1 cellular context compared by ENCODE assay signal in genomic region chr11:102451041-102451692, GRCh38.
TF ChIP-seq lines count a peak whose summit lies in the region.

No MANE protein-coding gene starts in this region.

TF ChIP-seq in H1, 55 proteins besides CTCF, POLR2A, EP300 and RAD21:
- TF ChIP-seq NANOG (IDR thresholded peaks at IDR 0.05; ENCODE audit: insufficient read depth, low read depth, low read length, poor library complexity, severe bottlenecking), result no peak
- no peak for TF ChIP-seq BACH1 (IDR thresholded peaks at IDR 0.05; ENCODE audit: low read length)
- TF ChIP-seq POU5F1 (IDR thresholded peaks at IDR 0.05; ENCODE audit: low read depth, low read length), result no peak
- no peak for TF ChIP-seq EGR1 (IDR thresholded peaks at IDR 0.05; ENCODE audit: borderline replicate concordance, low read depth, low read length)
- TF ChIP-seq E2F6 (IDR thresholded peaks at IDR 0.05), result no peak
- TF ChIP-seq BRCA1 (IDR thresholded peaks at IDR 0.05; ENCODE audit: low read depth, low read length), result no peak
- no peak for TF ChIP-seq MAFK (IDR thresholded peaks at IDR 0.05; ENCODE audit: low read depth, low read length)
- TF ChIP-seq SRF (IDR thresholded peaks at IDR 0.05; ENCODE audit: low read depth, low read length), result no peak
- no peak for TF ChIP-seq RBBP5 (IDR thresholded peaks at IDR 0.05; ENCODE audit: borderline replicate concordance, low read depth, low read length)
- no peak for TF ChIP-seq CTBP2 (IDR thresholded peaks at IDR 0.05; ENCODE audit: borderline replicate concordance, insufficient read depth, insufficient read length, low read length)
- TF ChIP-seq JUND (IDR thresholded peaks at IDR 0.05; ENCODE audit: low read length), result no peak
- no peak for TF ChIP-seq RNF2 (IDR thresholded peaks at IDR 0.05; ENCODE audit: borderline replicate concordance, low read depth, low read length, missing control alignments, poor library complexity, severe bottlenecking)
- no peak for TF ChIP-seq ATF3 (IDR thresholded peaks at IDR 0.05; ENCODE audit: insufficient read depth, low read depth, low read length)
- no peak for TF ChIP-seq RXRA (IDR thresholded peaks at IDR 0.05; ENCODE audit: insufficient read depth, low read depth, low read length)
